In genomic region chrX:153926594-153926862, GRCh38 we compare ENCODE assay signal across 7 cellular contexts. TPM values are rescaled to one million over a fixed set of nuclear protein-coding genes. Genes with fewer than 3 reads are reported as not detected.
A peak's percentile ranks its signal among the peaks of the same experiment; 100 is the strongest.
DNase-seq lines count a peak whose midpoint lies in the region; ATAC-seq and TF ChIP-seq lines count a peak whose summit lies in the region.

No MANE protein-coding gene starts in this region.

- H3K27me3 ChIP-seq in hepatocyte (no peaks in the 10 kb centered on the region), smooth muscle cell (ENCODE audit: low read depth) (no peaks in the 10 kb centered on the region)

- H3K36me3 ChIP-seq in hepatocyte (replicated peaks; ENCODE audit: insufficient read depth, low read depth) (no peaks in the 10 kb centered on the region), smooth muscle cell (ENCODE audit: low read depth) (no peaks in the 10 kb centered on the region)

- WGBS in hepatocyte (ENCODE audit: low lambda C conversion rate, missing lambda C conversion rate), result 46% methylated on average over 4 of the region's 4 CpGs
- 37% methylated on average over 4 of the region's 4 CpGs for WGBS in smooth muscle cell (ENCODE audit: low lambda C conversion rate)

- H2AFZ ChIP-seq in hepatocyte, result no peak overlapping the region
- no peak overlapping the region for H2AFZ ChIP-seq in smooth muscle cell (ENCODE audit: low read depth)

- ATAC-seq in GM21423 (IDR thresholded peaks at IDR 0.05; ENCODE audit: unreplicated experiment) (peak; percentile 0), GM21737 (IDR thresholded peaks at IDR 0.05; ENCODE audit: unreplicated experiment) (no peak)

- H3K27ac ChIP-seq in RWPE1 (peak overlapping the region; percentile 96), hepatocyte (peak overlapping the region; percentile 95), smooth muscle cell (ENCODE audit: low read depth) (peak overlapping the region; percentile 49)

- H3K4me1 ChIP-seq in hepatocyte (ENCODE audit: insufficient read depth) (peaks cover 7% of the 10 kb centered on the region), smooth muscle cell (ENCODE audit: low read depth) (no peaks in the 10 kb centered on the region)

- H3K4me3 ChIP-seq in hepatocyte (no peak overlapping the region), smooth muscle cell (no peak overlapping the region)

- H3K9ac ChIP-seq in smooth muscle cell (ENCODE audit: low read depth), result no peak overlapping the region

- CTCF ChIA-PET in RWPE1 (lab: Yijun Ruan, JAX), result interaction anchor here (0.5 kb wide), 1 partner anchor 12 kb away, joined by 3 read pairs; no protein-coding TSS in a partner anchor

- TF ChIP-seq CTCF in RWPE1 (conservative IDR thresholded peaks at IDR 0.05; ENCODE audit: low read depth) (no peak), hepatocyte (IDR thresholded peaks at IDR 0.05; ENCODE audit: poor library complexity) (no peak), smooth muscle cell (IDR thresholded peaks at IDR 0.05; ENCODE audit: borderline replicate concordance, insufficient read depth, poor library complexity, severe bottlenecking) (no peak)

- H3K79me2 ChIP-seq in hepatocyte (no peaks in the 10 kb centered on the region), smooth muscle cell (ENCODE audit: low read depth) (no peaks in the 10 kb centered on the region)

- H3K9me3 ChIP-seq in hepatocyte (ENCODE audit: low read depth), result no peaks in the 10 kb centered on the region
- no peaks in the 10 kb centered on the region for H3K9me3 ChIP-seq in smooth muscle cell (replicated peaks; ENCODE audit: low read depth)

- no peaks in the 10 kb centered on the region for H3F3A ChIP-seq in smooth muscle cell (ENCODE audit: low read depth)

- POLR2A ChIA-PET in RWPE1 (lab: Yijun Ruan, JAX; ENCODE audit: low non-redundant PET), result no interaction called here

- no peaks in the 10 kb centered on the region for H3K9me2 ChIP-seq in hepatocyte (replicated peaks; ENCODE audit: insufficient read depth)

- H4K20me1 ChIP-seq in hepatocyte (ENCODE audit: insufficient read depth, poor library complexity, severe bottlenecking), result no peaks in the 10 kb centered on the region
- no peaks in the 10 kb centered on the region for H4K20me1 ChIP-seq in smooth muscle cell (ENCODE audit: low read depth)

- peak overlapping the region; percentile 85 for H3K4me2 ChIP-seq in hepatocyte
- peak overlapping the region; percentile 87 for H3K4me2 ChIP-seq in smooth muscle cell

- no peak for DNase-seq in RWPE1 (ENCODE audit: low spot score)
- no peak for DNase-seq in hepatocyte (ENCODE audit: low spot score)
- DNase-seq in smooth muscle cell (lab: John Stamatoyannopoulos, UW; ENCODE audit: unreplicated experiment), result no peak
- DNase-seq in HK-2 (ENCODE audit: unreplicated experiment), result no peak
- DNase-seq in NCI-H1417 treated with DMSO at 0.1 percent for 48 hours (lab: John Stamatoyannopoulos, UW), result no peak

RNA-seq across cellular contexts. Expression of gene ARHGAP4, which starts 0.5 kb away (rescaled TPM):
- total RNA-seq in hepatocyte, result 3.3 and 6.4 TPM in 2 replicates
- polyA plus RNA-seq in hepatocyte, result 6.2 and 10.3 TPM in 2 replicates
- 7.6 and 10.9 TPM in 2 replicates for total RNA-seq in smooth muscle cell
- polyA plus RNA-seq in smooth muscle cell, result 11.5 and 15.5 TPM in 2 replicates

RNA-seq across cellular contexts. Expression of gene NAA10, which starts 8.3 kb away (rescaled TPM):
- total RNA-seq in hepatocyte (74.0 and 83.5 TPM in 2 replicates), smooth muscle cell (80.1 and 81.2 TPM in 2 replicates)
- polyA plus RNA-seq in hepatocyte (118 and 134 TPM in 2 replicates), smooth muscle cell (124 and 149 TPM in 2 replicates)

RNA-seq across cellular contexts. Expression of gene RENBP, which starts 17.9 kb away (rescaled TPM):
- total RNA-seq in hepatocyte (22.2 and 22.8 TPM in 2 replicates), smooth muscle cell (not detected in 2 replicates)
- polyA plus RNA-seq in hepatocyte (5.8 and 13.2 TPM in 2 replicates), smooth muscle cell (0.11 and 0.43 TPM in 2 replicates)

RNA-seq across cellular contexts. Expression of gene AVPR2, which starts 22.1 kb away (rescaled TPM):
- total RNA-seq in hepatocyte (1.2 TPM in 1 of 2 replicates, not detected in the other), smooth muscle cell (not detected in 2 replicates)
- polyA plus RNA-seq in hepatocyte (not detected in 2 replicates), smooth muscle cell (not detected in 2 replicates)

RNA-seq across cellular contexts. Expression of gene L1CAM, which starts 40.6 kb away (rescaled TPM):
- total RNA-seq in hepatocyte, result 0.12 and 0.33 TPM in 2 replicates
- polyA plus RNA-seq in hepatocyte, result 0.40 and 0.69 TPM in 2 replicates
- 27.2 and 38.6 TPM in 2 replicates for total RNA-seq in smooth muscle cell
- 61.1 and 68.7 TPM in 2 replicates for polyA plus RNA-seq in smooth muscle cell

Comparison
In these comparisons a context has a peak if more than half of its experiments do, and no peak if none do; other contexts are left out.
1. RNA of gene RENBP, which starts 17.9 kb away (total RNA-seq): 22.2 to 22.8 TPM in hepatocyte; not detected in smooth muscle cell; every median in the first group is over 10 times any median in the second.
2. Peak in every context shown above with its lines, with median percentiles within 50 percentile points of each other: H3K27ac ChIP-seq.